Comparison of ENCODE assay signal across 30 cellular contexts in genomic region chr2:209563453-209563852, GRCh38.
"Had no signal": no experiment of that assay in that cellular context is flagged by ENCODE, and none has a peak within 500 bp of the region (broad histone marks: within the 10 kb centered on the region; RNA-seq: fewer than 3 reads in every experiment).

No MANE protein-coding gene starts in this region.

- H3K27ac Mint-ChIP-seq: natural killer cell; nephron; progenitor cell of endocrine pancreas; stimulated activated memory B cell treated with anti-CD40 and anti-IgM and Interleukin-4, amounts not matched to agents 10 μg/mL and 1 μg/mL and 100 μg/mL, for 72 hours; stimulated activated naive CD8-positive, alpha-beta T cell treated with anti-CD3 and anti-CD28 coated beads, Interleukin-15, amount 100 ng/mL, for 72 hours; type B pancreatic cell had no signal

- H3K4me1 Mint-ChIP-seq: natural killer cell; stimulated activated naive CD8-positive, alpha-beta T cell treated with anti-CD3 and anti-CD28 coated beads, Interleukin-15, amount 100 ng/mL, for 72 hours had no signal

- H3K4me3 Mint-ChIP-seq: natural killer cell; nephron; neural progenitor cell; stimulated activated memory B cell treated with anti-CD40 and anti-IgM and Interleukin-4, amounts not matched to agents 10 μg/mL and 1 μg/mL and 100 μg/mL, for 72 hours; stimulated activated naive CD8-positive, alpha-beta T cell treated with anti-CD3 and anti-CD28 coated beads, Interleukin-15, amount 100 ng/mL, for 72 hours; type B pancreatic cell had no signal

- H3K27me3 ChIP-seq: neural progenitor cell, ovary, right lobe of liver, sigmoid colon, suprapubic skin, testis, tibial artery, transverse colon, upper lobe of right lung, uterus had no signal

- H3K4me3 ChIP-seq: neural progenitor cell, ovary, psoas muscle, right lobe of liver, sigmoid colon, suprapubic skin, testis, tibial artery, transverse colon, upper lobe of right lung, uterus had no signal

- H3K9me3 ChIP-seq: ovary, psoas muscle, right lobe of liver, sigmoid colon, suprapubic skin, testis, tibial artery, transverse colon, upper lobe of right lung, uterus had no signal

- H3K27me3 Mint-ChIP-seq: progenitor cell of endocrine pancreas; stimulated activated memory B cell treated with anti-CD40 and anti-IgM and Interleukin-4, amounts not matched to agents 10 μg/mL and 1 μg/mL and 100 μg/mL, for 72 hours; stimulated activated naive CD8-positive, alpha-beta T cell treated with anti-CD3 and anti-CD28 coated beads, Interleukin-15, amount 100 ng/mL, for 72 hours; type B pancreatic cell had no signal

- H3K36me3 ChIP-seq: neural progenitor cell, ovary, right lobe of liver, sigmoid colon, suprapubic skin, tibial artery, transverse colon, upper lobe of right lung, uterus had no signal

- ATAC-seq: natural killer cell; psoas muscle; right cardiac atrium; right lobe of liver; stimulated activated memory B cell treated with anti-CD40 and anti-IgM and Interleukin-4, amounts not matched to agents 10 μg/mL and 1 μg/mL and 100 μg/mL, for 72 hours; stimulated activated naive CD8-positive, alpha-beta T cell treated with anti-CD3 and anti-CD28 coated beads, Interleukin-15, amount 100 ng/mL, for 72 hours; stimulated activated naive CD8-positive, alpha-beta T cell treated with anti-CD3 and anti-CD28 coated beads, Interleukin-15, Interleukin-2, amounts not matched to agents 100 U/mL and 50 U/mL, for 24 hours; upper lobe of right lung had no signal

- H3K9me3 Mint-ChIP-seq: nephron; neural progenitor cell; stimulated activated memory B cell treated with anti-CD40 and anti-IgM and Interleukin-4, amounts not matched to agents 10 μg/mL and 1 μg/mL and 100 μg/mL, for 72 hours; stimulated activated naive CD8-positive, alpha-beta T cell treated with anti-CD3 and anti-CD28 coated beads, Interleukin-15, amount 100 ng/mL, for 72 hours; type B pancreatic cell had no signal

- DNase-seq: natural killer cell; occipital lobe; ovary; posterior cingulate gyrus; psoas muscle; right cardiac atrium; right lobe of liver; sigmoid colon; small intestine; stimulated activated CD4-positive, alpha-beta T cell treated with anti-CD3 and anti-CD28 coated beads, Interleukin-15, amount 100 ng/mL, for 24 hours; stimulated activated CD4-positive, alpha-beta T cell treated with anti-CD3 and anti-CD28 coated beads, Interleukin-2, amount 100 ng/mL, for 24 hours; stimulated activated CD4-positive, alpha-beta T cell treated with anti-CD3 and anti-CD28 coated beads, Interleukin-2, amount 100 ng/mL, for 48 hours; stimulated activated CD4-positive, alpha-beta T cell treated with anti-CD3 and anti-CD28 coated beads, Interleukin-4, amount 100 ng/mL, for 4 hours; stimulated activated CD8-positive, alpha-beta memory T cell treated with anti-CD3 and anti-CD28 coated beads, Interleukin-4, amount 100 ng/mL, for 48 hours; stimulated activated naive CD4-positive, alpha-beta T cell; stimulated activated naive CD8-positive, alpha-beta T cell treated with anti-CD3 and anti-CD28 coated beads, Interleukin-15, amount 100 ng/mL, for 72 hours; stimulated activated naive CD8-positive, alpha-beta T cell treated with anti-CD3 and anti-CD28 coated beads, Interleukin-15, Interleukin-2, amounts not matched to agents 100 U/mL and 50 U/mL, for 24 hours; substantia nigra; testis; tibial artery; transverse colon; upper lobe of right lung; uterus had no signal

- H3K4me1 ChIP-seq: parathyroid adenoma, psoas muscle, right lobe of liver, sigmoid colon, testis, tibial artery, transverse colon, upper lobe of right lung, uterus had no signal

- H3K27ac ChIP-seq: neural progenitor cell, ovary, parathyroid adenoma, psoas muscle, right lobe of liver, sigmoid colon, suprapubic skin, testis, tibial artery, transverse colon, upper lobe of right lung, uterus had no signal

- H3K36me3 Mint-ChIP-seq: natural killer cell; stimulated activated memory B cell treated with anti-CD40 and anti-IgM and Interleukin-4, amounts not matched to agents 10 μg/mL and 1 μg/mL and 100 μg/mL, for 72 hours; type B pancreatic cell had no signal
